Comparison of ENCODE assay signal across 22 cellular contexts in the genomic region with DNA sequence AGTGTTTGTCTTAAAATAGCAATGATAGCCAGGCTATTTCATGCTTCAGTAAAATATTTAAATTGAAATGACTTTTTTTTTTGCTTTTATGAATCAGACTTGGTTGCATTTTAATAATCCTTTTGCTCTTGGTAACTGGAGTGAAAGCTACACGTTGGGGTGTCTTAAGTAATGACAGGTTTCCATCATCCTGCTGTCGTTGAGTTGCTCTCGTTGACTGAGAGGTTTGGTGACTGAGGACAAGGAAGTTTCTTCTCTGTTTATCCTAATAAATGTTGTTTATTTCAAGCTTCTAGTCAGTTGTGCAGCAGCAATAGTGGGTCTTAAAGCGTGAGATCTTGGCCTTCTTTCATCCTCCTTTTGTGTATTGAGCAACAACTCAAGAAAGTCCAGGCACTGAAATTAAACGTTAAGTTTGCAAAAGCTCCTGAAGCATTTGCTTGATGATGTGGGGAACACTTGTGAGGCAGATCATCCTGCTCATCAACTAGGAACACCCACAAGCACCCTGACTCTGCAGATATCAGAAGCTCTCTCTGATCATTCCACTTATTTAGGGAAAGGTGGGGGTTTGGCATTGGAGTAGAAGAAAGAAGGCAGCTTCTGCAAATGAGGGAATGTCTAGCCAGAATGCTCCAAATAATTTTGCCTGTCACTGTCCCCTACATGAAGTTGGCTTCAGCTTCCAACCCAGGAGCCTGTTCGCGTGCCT.
"Had no signal": no experiment of that assay in that cellular context is flagged by ENCODE, and none has a peak within 500 bp of the region (broad histone marks: within the 10 kb centered on the region; RNA-seq: fewer than 3 reads in every experiment).

No MANE protein-coding gene starts in this region.

- H3K36me3 Mint-ChIP-seq: immature natural killer cell, mesothelial cell of epicardium, naive B cell had no signal

- H3K4me1 Mint-ChIP-seq: immature natural killer cell, mesothelial cell of epicardium, naive B cell had no signal

- H3K36me3 ChIP-seq: esophagus muscularis mucosa, gastroesophageal sphincter, heart left ventricle, left lung, lower lobe of right lung had no signal

- H2AFZ ChIP-seq: hepatocyte had no signal

- H3K4me3 Mint-ChIP-seq: immature natural killer cell, mesothelial cell of epicardium, naive B cell had no signal

- H3K27me3 ChIP-seq: foreskin keratinocyte, gastroesophageal sphincter, heart left ventricle, hepatocyte, left lung had no signal

- H3K4me3 ChIP-seq: coronary artery, esophagus muscularis mucosa, gastroesophageal sphincter, heart left ventricle, hepatocyte, left lung, lower lobe of right lung, mucosa of descending colon had no signal

- H3K9me3 ChIP-seq: esophagus muscularis mucosa, gastroesophageal sphincter, heart left ventricle, lower lobe of right lung, mucosa of descending colon had no signal

- H3K27me3 Mint-ChIP-seq: naive B cell had no signal

- H3K9me3 Mint-ChIP-seq: mesothelial cell of epicardium had no signal

- H3K4me1 ChIP-seq: esophagus muscularis mucosa, foreskin keratinocyte, gastroesophageal sphincter, left lung, lower lobe of right lung had no signal

- H3K27ac ChIP-seq: coronary artery, esophagus muscularis mucosa, foreskin keratinocyte, gastroesophageal sphincter, heart left ventricle, hepatocyte, left lung, lower lobe of right lung had no signal

- ATAC-seq: foreskin keratinocyte, gastroesophageal sphincter, heart left ventricle, left lung, left ventricle myocardium superior, lower lobe of right lung, mucosa of descending colon had no signal

- DNase-seq: dermis blood vessel endothelial cell; dorsolateral prefrontal cortex; effector CD4-positive, alpha-beta T cell; effector memory CD4-positive, alpha-beta T cell; foreskin keratinocyte; heart left ventricle; hypothalamus; immature natural killer cell; islet precursor cell; kidney; kidney glomerular epithelial cell; left lung; left ventricle myocardium superior; lower lobe of right lung; mesenchymal stem cell; mucosa of descending colon; naive B cell had no signal

- H3K4me2 ChIP-seq: hepatocyte had no signal

- H3K79me2 ChIP-seq: hepatocyte had no signal

- H3K27ac Mint-ChIP-seq: immature natural killer cell, mesothelial cell of epicardium, naive B cell had no signal
